1 cellular context compared by ENCODE assay signal in the genomic region with DNA sequence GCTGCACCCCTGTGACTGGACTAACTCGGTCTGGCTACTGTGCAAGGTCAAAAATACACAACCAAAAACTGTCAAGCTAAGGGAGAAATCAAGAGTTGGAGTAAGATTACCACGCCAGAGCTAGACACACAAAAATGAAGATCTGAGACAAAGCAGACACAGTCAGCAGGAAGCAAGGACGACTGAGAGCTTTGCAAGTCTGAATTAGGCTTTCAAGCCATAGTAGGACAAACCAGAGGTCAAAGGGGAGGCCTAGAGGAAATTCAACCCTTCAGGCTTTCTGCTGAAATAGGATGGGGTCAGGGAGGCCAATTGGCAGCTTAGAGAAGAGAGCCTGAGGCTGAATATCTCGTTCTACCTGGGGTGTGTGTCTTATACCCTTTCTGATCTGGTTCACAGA.
TF ChIP-seq lines count a peak whose summit lies in the region.

No MANE protein-coding gene starts in this region.

TF ChIP-seq in SK-N-SH treated with all-trans-retinoic acid at 6 μM for 48 hours, 23 proteins besides CTCF, POLR2A, EP300 and RAD21 (continued from another document):
- no peak for TF ChIP-seq GLIS3 (CRISPR knock-in tag; IDR thresholded peaks at IDR 0.05)
- TF ChIP-seq TOX (CRISPR knock-in tag; IDR thresholded peaks at IDR 0.05; ENCODE audit: borderline replicate concordance): no peak
- no peak for TF ChIP-seq ESRRG (CRISPR knock-in tag; IDR thresholded peaks at IDR 0.05)
- TF ChIP-seq CSDC2 (CRISPR knock-in tag; IDR thresholded peaks at IDR 0.05): no peak
- TF ChIP-seq TSHZ2 (CRISPR knock-in tag; IDR thresholded peaks at IDR 0.05): no peak
- TF ChIP-seq PPARA (CRISPR knock-in tag; IDR thresholded peaks at IDR 0.05; ENCODE audit: borderline replicate concordance): no peak
- no peak for TF ChIP-seq ZFP30 (CRISPR knock-in tag; IDR thresholded peaks at IDR 0.05)
- TF ChIP-seq ZNF565 (CRISPR knock-in tag; conservative IDR thresholded peaks at IDR 0.05; ENCODE audit: low read depth): no peak
- TF ChIP-seq ZNF8 (CRISPR knock-in tag; IDR thresholded peaks at IDR 0.05): no peak
- TF ChIP-seq OSR1 (CRISPR knock-in tag; IDR thresholded peaks at IDR 0.05): no peak
- TF ChIP-seq ARNTL (CRISPR knock-in tag; IDR thresholded peaks at IDR 0.05; ENCODE audit: borderline replicate concordance, low read depth): no peak
- no peak for TF ChIP-seq BACH2 (CRISPR knock-in tag; IDR thresholded peaks at IDR 0.05; ENCODE audit: borderline replicate concordance)
- TF ChIP-seq CSRNP3 (CRISPR knock-in tag; IDR thresholded peaks at IDR 0.05): no peak
- no peak for TF ChIP-seq RARB (CRISPR knock-in tag; IDR thresholded peaks at IDR 0.05)
